Comparison of ENCODE assay signal across 17 cellular contexts in the genomic region with DNA sequence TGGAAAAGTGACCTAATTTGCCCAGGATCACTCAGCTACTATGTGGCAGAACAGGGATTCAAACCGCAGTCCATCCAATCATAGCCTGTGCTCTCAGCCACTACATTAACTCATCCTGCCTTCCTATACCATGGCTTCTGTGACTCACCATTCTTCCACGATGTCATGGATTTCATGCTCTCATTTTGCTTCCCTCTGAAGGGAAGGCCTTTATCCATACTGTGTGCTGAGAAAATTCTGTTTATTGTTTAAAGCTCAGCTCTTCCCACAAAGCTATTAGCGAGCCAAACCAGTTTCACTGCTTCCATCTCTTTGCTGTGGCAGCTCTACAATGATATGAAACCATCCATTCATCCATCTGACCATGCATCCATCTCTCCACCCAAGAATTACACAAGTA.
"Had no signal": no experiment of that assay in that cellular context is flagged by ENCODE, and none has a peak within 500 bp of the region (broad histone marks: within the 10 kb centered on the region; RNA-seq: fewer than 3 reads in every experiment).

No MANE protein-coding gene starts in this region.

- H3K27me3 ChIP-seq: body of pancreas, hepatocyte, right lobe of liver, tibial nerve had no signal

- ATAC-seq: activated CD4-positive, alpha-beta T cell treated with anti-CD3 and anti-CD28 coated beads for 36 hours; activated CD8-positive, alpha-beta T cell treated with anti-CD3 and anti-CD28 coated beads for 36 hours; activated naive CD8-positive, alpha-beta T cell treated with anti-CD3 and anti-CD28 coated beads, Interleukin-2, amount 50 U/mL, for 24 hours; body of pancreas; effector memory CD8-positive, alpha-beta T cell; naive thymus-derived CD4-positive, alpha-beta T cell; right lobe of liver; stimulated activated memory B cell treated with anti-CD40 and anti-IgM and Interleukin-4, amounts not matched to agents 10 μg/mL and 1 μg/mL and 100 μg/mL, for 72 hours; T-cell had no signal

- H3K79me2 ChIP-seq: hepatocyte had no signal

- H3K4me1 ChIP-seq: body of pancreas, right lobe of liver, spleen had no signal

- H3K4me2 ChIP-seq: hepatocyte had no signal

- H3K9me3 ChIP-seq: body of pancreas, right lobe of liver, spleen, tibial nerve had no signal

- H3K27ac ChIP-seq: body of pancreas, hepatocyte, right lobe of liver, spleen, tibial nerve, VCaP had no signal

- H3K4me3 ChIP-seq: body of pancreas, hepatocyte, lung, right lobe of liver, spleen, tibial nerve had no signal

- DNase-seq: activated CD4-positive, alpha-beta T cell treated with anti-CD3 and anti-CD28 coated beads for 36 hours; activated CD8-positive, alpha-beta memory T cell treated with anti-CD3 and anti-CD28 coated beads, Interleukin-2, amount 50 U/mL, for 4 hours; activated CD8-positive, alpha-beta T cell treated with anti-CD3 and anti-CD28 coated beads for 36 hours; activated naive CD8-positive, alpha-beta T cell treated with anti-CD3 and anti-CD28 coated beads, Interleukin-2, amount 50 U/mL, for 24 hours; body of pancreas; effector memory CD8-positive, alpha-beta T cell; naive thymus-derived CD4-positive, alpha-beta T cell; right lobe of liver; spleen; stimulated activated CD4-positive, alpha-beta T cell treated with anti-CD3 and anti-CD28 coated beads, Interleukin-1b, Interleukin-23, amount 100 ng/mL, for 48 hours; T-cell; T1000 had no signal

- H3K36me3 ChIP-seq: right lobe of liver, spleen, tibial nerve had no signal

- H2AFZ ChIP-seq: hepatocyte had no signal
